In genomic region chr7:145105561-145105960, GRCh38 we compare ENCODE assay signal across 21 cellular contexts.
DNase-seq lines count a peak whose midpoint lies in the region; TF ChIP-seq lines count a peak whose summit lies in the region.
"Had no signal": no experiment of that assay in that cellular context is flagged by ENCODE, and none has a peak within 500 bp of the region (broad histone marks: within the 10 kb centered on the region; RNA-seq: fewer than 3 reads in every experiment).

No MANE protein-coding gene starts in this region.

- H3K27me3 ChIP-seq in neural cell (ENCODE audit: insufficient read depth, low read depth, low read length): no peaks in the 10 kb centered on the region

- no peaks in the 10 kb centered on the region for H3K9me3 ChIP-seq in neural cell (ENCODE audit: low read length)

- peak overlapping the region; percentile 1 for H3K27ac ChIP-seq in neural cell (ENCODE audit: low read length)

- DNase-seq in NCI-H1105 treated with DMSO at 0.1 percent for 48 hours (lab: John Stamatoyannopoulos, UW) (peak; percentile 38), NCI-H1105 (lab: John Stamatoyannopoulos, UW) (no peak), NCI-H1930 (lab: John Stamatoyannopoulos, UW) (peak; percentile 48 to 82), NCI-H748 (lab: John Stamatoyannopoulos, UW; ENCODE audit: unreplicated experiment) (peak; percentile 52), hippocampal formation (lab: John Stamatoyannopoulos, UW) (no peak), LoVo (ENCODE audit: low spot score) (no peak), A172 (ENCODE audit: low spot score) (no peak)
- DNase-seq: 8988T; activated CD4-positive, alpha-beta memory T cell treated with anti-CD3 and anti-CD28 coated beads, Interleukin-2, amount 10 ng/mL, durations not matched to agents 7 days and 5 days; activated effector memory CD4-positive, alpha-beta T cell treated with Interleukin-2 at 50 U/mL for 16 hours; activated T-cell treated with anti-CD3 and anti-CD28 coated beads for 4 hours; AML-193; anterior cingulate cortex; CD4-positive, alpha-beta T cell; DMS 273 treated with DMSO at 0.1 percent for 48 hours; effector CD8-positive, alpha-beta T cell; glutamatergic neuron; naive B cell; NCI-H1694 treated with DMSO at 0.1 percent for 48 hours; stimulated activated CD4-positive, alpha-beta T cell treated with anti-CD3 and anti-CD28 coated beads, Interleukin-4, amount 100 ng/mL, for 4 hours had no signal

- H3K4me3 ChIP-seq in neural cell (ENCODE audit: low read length): no peak overlapping the region

- H3K79me2 ChIP-seq in neural cell (replicated peaks; ENCODE audit: insufficient read depth, low read length): no peaks in the 10 kb centered on the region

- no peaks in the 10 kb centered on the region for H3K9me2 ChIP-seq in neural cell (ENCODE audit: insufficient read depth, low read length)

- H3F3A ChIP-seq in neural cell (ENCODE audit: insufficient read depth, low read length, poor library complexity, severe bottlenecking): no peaks in the 10 kb centered on the region

- H3K36me3 ChIP-seq in neural cell (ENCODE audit: insufficient read depth, low read length): no peaks in the 10 kb centered on the region

- no peak overlapping the region for H3K9ac ChIP-seq in neural cell (ENCODE audit: low read length)

- no peak for TF ChIP-seq EP300 in neural cell (conservative IDR thresholded peaks at IDR 0.05; ENCODE audit: poor library complexity, severe bottlenecking)

- H3K4me2 ChIP-seq in neural cell (ENCODE audit: low read length): no peak overlapping the region

- H4K20me1 ChIP-seq in neural cell (ENCODE audit: insufficient read depth): no peaks in the 10 kb centered on the region

- no peak overlapping the region for H2AFZ ChIP-seq in neural cell (ENCODE audit: low read depth, low read length)

- no peak for TF ChIP-seq RAD21 in neural cell (conservative IDR thresholded peaks at IDR 0.05)

- no peak for TF ChIP-seq CTCF in neural cell (IDR thresholded peaks at IDR 0.05; ENCODE audit: poor library complexity, severe bottlenecking)

TF ChIP-seq in neural cell, 6 proteins besides CTCF, POLR2A, EP300 and RAD21:
- TF ChIP-seq EZH2 (IDR thresholded peaks at IDR 0.05; ENCODE audit: borderline replicate concordance, insufficient read depth, low read length, poor library complexity, severe bottlenecking) (no peak), SMC3 (conservative IDR thresholded peaks at IDR 0.05; ENCODE audit: poor library complexity) (no peak), REST (IDR thresholded peaks at IDR 0.05; ENCODE audit: borderline replicate concordance) (no peak), TAF1 (IDR thresholded peaks at IDR 0.05; ENCODE audit: low read depth) (no peak), POLR2AphosphoS5 (IDR thresholded peaks at IDR 0.05) (no peak), MXI1 (conservative IDR thresholded peaks at IDR 0.05; ENCODE audit: poor library complexity, severe bottlenecking) (no peak)

Comparison
In these comparisons a context has a peak if more than half of its experiments do, and no peak if none do; other contexts are left out.
1. DNase-seq: peak in NCI-H1105 treated with DMSO at 0.1 percent for 48 hours (single experiment), NCI-H1930 (2 of 2) and NCI-H748 (single experiment); none in NCI-H1105 (single experiment), hippocampal formation (0 of 2), LoVo (single experiment) and A172 (single experiment).